9 cellular contexts compared by ENCODE assay signal in the genomic region with DNA sequence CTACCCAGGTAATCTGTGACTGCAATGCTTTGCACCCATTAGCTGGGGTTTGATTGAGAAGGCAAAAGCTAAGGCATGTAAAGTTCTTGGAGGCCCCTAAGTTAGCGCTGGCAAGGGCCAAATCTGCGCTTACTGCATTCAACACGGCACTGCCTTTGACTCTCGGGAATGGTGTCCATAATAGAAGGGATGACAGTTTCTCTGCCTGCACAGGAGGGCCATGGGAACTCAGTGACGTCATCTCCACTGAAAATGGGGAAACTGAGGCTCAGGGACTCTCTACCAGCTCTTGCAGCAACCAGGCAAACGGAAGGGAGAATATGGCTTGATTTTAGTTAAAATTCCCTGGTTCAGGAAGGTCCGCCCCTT. TPM values are rescaled to one million over a fixed set of nuclear protein-coding genes. Genes with fewer than 3 reads are reported as not detected.
DNase-seq lines count a peak whose midpoint lies in the region; ATAC-seq and TF ChIP-seq lines count a peak whose summit lies in the region.
"Had no signal": no experiment of that assay in that cellular context is flagged by ENCODE, and none has a peak within 500 bp of the region (broad histone marks: within the 10 kb centered on the region; RNA-seq: fewer than 3 reads in every experiment).

No MANE protein-coding gene starts in this region.

- peak overlapping the region; percentile 84 to 97 (median 94) for H3K4me3 ChIP-seq in skeletal muscle tissue (ENCODE audit: low read length in 3 of 3)

- no peaks in the 10 kb centered on the region for H3K9me3 ChIP-seq in T-helper 17 cell (ENCODE audit: control insufficient read depth, low read length, poor library complexity, severe bottlenecking)
- H3K9me3 ChIP-seq in skeletal muscle tissue (ENCODE audit: control insufficient read depth in 3 of 3, low read length in 3 of 3) = no peaks in the 10 kb centered on the region

- peaks cover 14 to 25% (median 25%) of the 10 kb centered on the region in 3 donors for H3K4me1 ChIP-seq in skeletal muscle tissue (ENCODE audit: control insufficient read depth in 3 of 3, insufficient read depth in 3 of 3, low read length in 3 of 3)

- peaks cover 4 to 8% (median 7%) of the 10 kb centered on the region in 3 donors for H3K36me3 ChIP-seq in skeletal muscle tissue (ENCODE audit: control insufficient read depth in 3 of 3, insufficient read depth in 3 of 3, low read length in 3 of 3)

- H3K27ac Mint-ChIP-seq in T-helper 17 cell = peak overlapping the region; percentile 97
- peak overlapping the region; percentile 98 for H3K27ac Mint-ChIP-seq in glutamatergic neuron (ENCODE audit: unreplicated experiment)

- no peaks in the 10 kb centered on the region for H3K27me3 ChIP-seq in skeletal muscle tissue (ENCODE audit: control insufficient read depth in 3 of 3, insufficient read depth in 3 of 3, low read length in 3 of 3)

- H3K9ac ChIP-seq in skeletal muscle tissue (ENCODE audit: low read depth in 1 of 3, low read length in 3 of 3) = peak overlapping the region; percentile 79 to 93 (median 86)

- H3K36me3 Mint-ChIP-seq in T-helper 17 cell (ENCODE audit: low read depth) (no peaks in the 10 kb centered on the region), glutamatergic neuron (ENCODE audit: unreplicated experiment) (no peaks in the 10 kb centered on the region)

- peak overlapping the region; percentile 97 for H3K4me3 Mint-ChIP-seq in T-helper 17 cell
- peak overlapping the region; percentile 98 for H3K4me3 Mint-ChIP-seq in glutamatergic neuron (ENCODE audit: unreplicated experiment)

- TF ChIP-seq CTCF in glutamatergic neuron (IDR thresholded peaks at IDR 0.05; ENCODE audit: partially characterized antibody, unreplicated experiment) = no peak

- peaks cover 25% of the 10 kb centered on the region for H3K4me1 Mint-ChIP-seq in T-helper 17 cell
- peaks cover 4% of the 10 kb centered on the region for H3K4me1 Mint-ChIP-seq in glutamatergic neuron (ENCODE audit: low read depth, unreplicated experiment)

- ATAC-seq in GM21447 (IDR thresholded peaks at IDR 0.05; ENCODE audit: unreplicated experiment) (peak; percentile 3), T-helper 17 cell (no peak), HG03095 (IDR thresholded peaks at IDR 0.05; ENCODE audit: unreplicated experiment) (no peak), GM18502 (IDR thresholded peaks at IDR 0.05; ENCODE audit: poor library complexity, unreplicated experiment) (no peak), HG02970 (IDR thresholded peaks at IDR 0.05; ENCODE audit: low FRiP score, unreplicated experiment) (no peak)

- H3K27ac ChIP-seq in skeletal muscle tissue (ENCODE audit: low read depth, low read length) = peak overlapping the region; percentile 90

- H3K27me3 Mint-ChIP-seq in T-helper 17 cell = no peaks in the 10 kb centered on the region
- no peaks in the 10 kb centered on the region for H3K27me3 Mint-ChIP-seq in glutamatergic neuron (ENCODE audit: unreplicated experiment)

- peaks cover 6% of the 10 kb centered on the region for H3K9me3 Mint-ChIP-seq in glutamatergic neuron (ENCODE audit: unreplicated experiment)

- DNase-seq in T-helper 17 cell = no peak
- no peak for DNase-seq in glutamatergic neuron
- no peak for DNase-seq in stimulated activated CD4-positive, alpha-beta T cell treated with anti-CD3 and anti-CD28 coated beads, Interleukin-4, amount 100 ng/mL, for 1 hour

RNA-seq across cellular contexts. Expression of a gene that starts 0.5 kb away (rescaled TPM):
- total RNA-seq in T-helper 17 cell (1 to 10 TPM; 3.8 to 4.1 TPM), glutamatergic neuron (ENCODE audit: unreplicated experiment) (6.2 TPM), skeletal muscle tissue (12.0 TPM)

RNA-seq across cellular contexts. Expression of a gene that starts 8.5 kb away (rescaled TPM):
- total RNA-seq in T-helper 17 cell = under 1 TPM; 0.57 to 0.72 TPM
- 1.3 TPM for total RNA-seq in glutamatergic neuron (ENCODE audit: unreplicated experiment)
- 23.5 TPM for total RNA-seq in skeletal muscle tissue

RNA-seq across cellular contexts. Expression of a gene that starts 13.7 kb away (rescaled TPM):
- total RNA-seq in T-helper 17 cell (1 to 10 TPM; 2.2 to 3.1 TPM), glutamatergic neuron (ENCODE audit: unreplicated experiment) (not detected), skeletal muscle tissue (0.52 TPM)

RNA-seq across cellular contexts. Expression of a gene that starts 20.3 kb away (rescaled TPM):
- total RNA-seq in T-helper 17 cell (not detected), glutamatergic neuron (ENCODE audit: unreplicated experiment) (not detected), skeletal muscle tissue (not detected)
- total RNA-seq: myocyte had no signal

RNA-seq across cellular contexts. Expression of a gene that starts 35.9 kb away (rescaled TPM):
- 1 to 10 TPM; 4.0 to 8.7 TPM for total RNA-seq in T-helper 17 cell
- total RNA-seq in glutamatergic neuron (ENCODE audit: unreplicated experiment) = 55.9 TPM
- total RNA-seq in skeletal muscle tissue = 16.2 TPM

Comparison
In these comparisons a context has a peak if more than half of its experiments do, and no peak if none do; other contexts are left out.
1. RNA of a gene that starts 8.5 kb away (total RNA-seq): 23.5 TPM in skeletal muscle tissue (single experiment); 1.3 TPM in glutamatergic neuron (single experiment) and 0.57 to 0.72 TPM in T-helper 17 cell; every median in the first group is over 10 times any median in the second.